ENCODE assay signal across 1 cellular context in the genomic region with DNA sequence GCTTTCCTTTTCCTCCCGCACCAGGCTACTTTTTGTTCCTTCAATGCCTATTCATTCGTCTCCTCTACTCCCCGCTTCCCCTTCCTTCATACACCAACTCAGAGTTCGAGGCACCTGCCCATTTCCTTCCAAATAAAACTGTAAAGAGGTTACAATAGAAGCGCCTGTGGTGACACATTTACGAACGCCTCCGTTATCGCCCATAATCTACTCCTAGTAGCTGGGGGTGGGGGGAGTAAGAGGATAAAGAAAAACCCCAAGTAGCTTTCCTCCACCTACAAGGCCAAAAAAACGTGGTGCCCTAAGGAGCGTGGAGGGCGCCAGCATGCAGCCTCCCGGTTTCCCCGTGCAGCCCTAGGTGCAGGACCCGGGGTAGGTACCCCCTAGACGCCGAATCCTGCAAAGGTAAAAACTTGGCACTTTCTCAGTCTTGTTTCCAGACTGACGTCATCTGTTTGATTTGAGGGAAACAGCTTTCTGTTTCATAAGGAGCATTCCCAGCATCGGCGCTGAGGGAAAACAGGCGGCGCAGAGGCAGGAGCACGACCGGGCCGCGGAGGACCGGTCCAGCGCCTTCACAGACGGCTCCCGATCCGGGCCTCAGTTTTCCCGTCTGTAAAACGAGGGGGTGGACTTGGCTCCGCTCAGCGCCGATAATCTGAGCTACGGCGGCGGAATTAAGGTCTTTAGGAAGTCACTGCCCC.
TF ChIP-seq lines count a peak whose summit lies in the region.

No MANE protein-coding gene starts in this region.

TF ChIP-seq in H1, 55 proteins besides CTCF, POLR2A, EP300 and RAD21:
- TF ChIP-seq, protein P1, sequence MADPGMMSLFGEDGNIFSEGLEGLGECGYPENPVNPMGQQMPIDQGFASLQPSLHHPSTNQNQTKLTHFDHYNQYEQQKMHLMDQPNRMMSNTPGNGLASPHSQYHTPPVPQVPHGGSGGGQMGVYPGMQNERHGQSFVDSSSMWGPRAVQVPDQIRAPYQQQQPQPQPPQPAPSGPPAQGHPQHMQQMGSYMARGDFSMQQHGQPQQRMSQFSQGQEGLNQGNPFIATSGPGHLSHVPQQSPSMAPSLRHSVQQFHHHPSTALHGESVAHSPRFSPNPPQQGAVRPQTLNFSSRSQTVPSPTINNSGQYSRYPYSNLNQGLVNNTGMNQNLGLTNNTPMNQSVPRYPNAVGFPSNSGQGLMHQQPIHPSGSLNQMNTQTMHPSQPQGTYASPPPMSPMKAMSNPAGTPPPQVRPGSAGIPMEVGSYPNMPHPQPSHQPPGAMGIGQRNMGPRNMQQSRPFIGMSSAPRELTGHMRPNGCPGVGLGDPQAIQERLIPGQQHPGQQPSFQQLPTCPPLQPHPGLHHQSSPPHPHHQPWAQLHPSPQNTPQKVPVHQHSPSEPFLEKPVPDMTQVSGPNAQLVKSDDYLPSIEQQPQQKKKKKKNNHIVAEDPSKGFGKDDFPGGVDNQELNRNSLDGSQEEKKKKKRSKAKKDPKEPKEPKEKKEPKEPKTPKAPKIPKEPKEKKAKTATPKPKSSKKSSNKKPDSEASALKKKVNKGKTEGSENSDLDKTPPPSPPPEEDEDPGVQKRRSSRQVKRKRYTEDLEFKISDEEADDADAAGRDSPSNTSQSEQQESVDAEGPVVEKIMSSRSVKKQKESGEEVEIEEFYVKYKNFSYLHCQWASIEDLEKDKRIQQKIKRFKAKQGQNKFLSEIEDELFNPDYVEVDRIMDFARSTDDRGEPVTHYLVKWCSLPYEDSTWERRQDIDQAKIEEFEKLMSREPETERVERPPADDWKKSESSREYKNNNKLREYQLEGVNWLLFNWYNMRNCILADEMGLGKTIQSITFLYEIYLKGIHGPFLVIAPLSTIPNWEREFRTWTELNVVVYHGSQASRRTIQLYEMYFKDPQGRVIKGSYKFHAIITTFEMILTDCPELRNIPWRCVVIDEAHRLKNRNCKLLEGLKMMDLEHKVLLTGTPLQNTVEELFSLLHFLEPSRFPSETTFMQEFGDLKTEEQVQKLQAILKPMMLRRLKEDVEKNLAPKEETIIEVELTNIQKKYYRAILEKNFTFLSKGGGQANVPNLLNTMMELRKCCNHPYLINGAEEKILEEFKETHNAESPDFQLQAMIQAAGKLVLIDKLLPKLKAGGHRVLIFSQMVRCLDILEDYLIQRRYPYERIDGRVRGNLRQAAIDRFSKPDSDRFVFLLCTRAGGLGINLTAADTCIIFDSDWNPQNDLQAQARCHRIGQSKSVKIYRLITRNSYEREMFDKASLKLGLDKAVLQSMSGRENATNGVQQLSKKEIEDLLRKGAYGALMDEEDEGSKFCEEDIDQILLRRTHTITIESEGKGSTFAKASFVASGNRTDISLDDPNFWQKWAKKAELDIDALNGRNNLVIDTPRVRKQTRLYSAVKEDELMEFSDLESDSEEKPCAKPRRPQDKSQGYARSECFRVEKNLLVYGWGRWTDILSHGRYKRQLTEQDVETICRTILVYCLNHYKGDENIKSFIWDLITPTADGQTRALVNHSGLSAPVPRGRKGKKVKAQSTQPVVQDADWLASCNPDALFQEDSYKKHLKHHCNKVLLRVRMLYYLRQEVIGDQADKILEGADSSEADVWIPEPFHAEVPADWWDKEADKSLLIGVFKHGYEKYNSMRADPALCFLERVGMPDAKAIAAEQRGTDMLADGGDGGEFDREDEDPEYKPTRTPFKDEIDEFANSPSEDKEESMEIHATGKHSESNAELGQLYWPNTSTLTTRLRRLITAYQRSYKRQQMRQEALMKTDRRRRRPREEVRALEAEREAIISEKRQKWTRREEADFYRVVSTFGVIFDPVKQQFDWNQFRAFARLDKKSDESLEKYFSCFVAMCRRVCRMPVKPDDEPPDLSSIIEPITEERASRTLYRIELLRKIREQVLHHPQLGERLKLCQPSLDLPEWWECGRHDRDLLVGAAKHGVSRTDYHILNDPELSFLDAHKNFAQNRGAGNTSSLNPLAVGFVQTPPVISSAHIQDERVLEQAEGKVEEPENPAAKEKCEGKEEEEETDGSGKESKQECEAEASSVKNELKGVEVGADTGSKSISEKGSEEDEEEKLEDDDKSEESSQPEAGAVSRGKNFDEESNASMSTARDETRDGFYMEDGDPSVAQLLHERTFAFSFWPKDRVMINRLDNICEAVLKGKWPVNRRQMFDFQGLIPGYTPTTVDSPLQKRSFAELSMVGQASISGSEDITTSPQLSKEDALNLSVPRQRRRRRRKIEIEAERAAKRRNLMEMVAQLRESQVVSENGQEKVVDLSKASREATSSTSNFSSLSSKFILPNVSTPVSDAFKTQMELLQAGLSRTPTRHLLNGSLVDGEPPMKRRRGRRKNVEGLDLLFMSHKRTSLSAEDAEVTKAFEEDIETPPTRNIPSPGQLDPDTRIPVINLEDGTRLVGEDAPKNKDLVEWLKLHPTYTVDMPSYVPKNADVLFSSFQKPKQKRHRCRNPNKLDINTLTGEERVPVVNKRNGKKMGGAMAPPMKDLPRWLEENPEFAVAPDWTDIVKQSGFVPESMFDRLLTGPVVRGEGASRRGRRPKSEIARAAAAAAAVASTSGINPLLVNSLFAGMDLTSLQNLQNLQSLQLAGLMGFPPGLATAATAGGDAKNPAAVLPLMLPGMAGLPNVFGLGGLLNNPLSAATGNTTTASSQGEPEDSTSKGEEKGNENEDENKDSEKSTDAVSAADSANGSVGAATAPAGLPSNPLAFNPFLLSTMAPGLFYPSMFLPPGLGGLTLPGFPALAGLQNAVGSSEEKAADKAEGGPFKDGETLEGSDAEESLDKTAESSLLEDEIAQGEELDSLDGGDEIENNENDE (IDR thresholded peaks at IDR 0.05; ENCODE audit: insufficient replicate concordance, low read length) = no peak
- TF ChIP-seq KDM4A (IDR thresholded peaks at IDR 0.05; ENCODE audit: low read depth, low read length, severe bottlenecking) (peak; percentile 56), EZH2 (IDR thresholded peaks at IDR 0.05; ENCODE audit: low read depth, low read length, severe bottlenecking) (peak; percentile 15), SUZ12 (IDR thresholded peaks at IDR 0.05; ENCODE audit: low read length) (0 out of 2 replicates have a peak, but pooled peaks have one; percentile 10), ASH2L (IDR thresholded peaks at IDR 0.05; ENCODE audit: low read length) (peak; percentile 2), NANOG (IDR thresholded peaks at IDR 0.05; ENCODE audit: insufficient read depth, low read depth, low read length, poor library complexity, severe bottlenecking) (no peak)
